In the genomic region with DNA sequence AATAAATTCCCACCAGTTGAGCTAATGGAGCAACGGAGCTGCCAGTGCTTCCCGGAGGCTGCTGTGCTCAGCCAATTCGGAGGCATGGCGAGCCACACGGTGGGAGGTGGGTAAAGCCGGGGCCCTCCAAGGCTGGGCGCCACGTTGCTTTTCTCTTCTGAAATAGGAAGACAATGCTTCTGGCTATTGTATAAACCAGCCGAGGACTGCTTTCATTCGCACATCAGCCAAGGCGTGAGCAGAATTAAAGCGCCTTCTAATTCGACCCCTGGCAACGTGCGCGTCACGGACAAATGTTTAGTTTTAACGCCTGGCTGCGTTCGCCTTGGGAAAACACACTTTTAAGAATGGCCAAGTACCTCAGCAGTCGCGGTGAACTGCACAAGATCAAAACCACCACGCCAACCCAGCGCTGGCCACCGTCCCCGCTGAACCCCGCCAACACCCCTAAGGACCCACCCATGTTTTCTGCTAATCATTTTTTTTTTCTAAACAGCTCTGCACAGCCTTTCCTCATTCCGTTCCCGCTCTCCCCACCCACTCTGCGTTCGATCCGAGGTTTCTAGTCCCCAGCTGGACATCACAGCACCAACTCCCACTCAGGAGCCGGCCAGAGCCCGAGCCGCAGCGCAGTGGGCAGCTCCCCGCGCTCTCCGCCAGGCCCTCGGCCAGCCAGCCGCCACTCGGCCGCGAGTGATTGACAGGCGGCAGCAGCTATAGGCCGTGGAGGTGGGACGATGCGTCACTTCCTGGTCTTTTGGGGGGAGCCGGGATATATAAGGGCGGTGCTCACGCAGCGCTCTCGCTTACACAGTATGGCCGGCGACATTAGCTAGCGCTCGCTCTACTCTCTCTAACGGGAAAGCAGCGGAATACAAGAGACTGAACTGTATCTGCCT, we compare ENCODE assay signal across 1 cellular context.
TF ChIP-seq lines count a peak whose summit lies in the region.

A gene (plus strand): TSS at position 805 of the 899 bp plus-strand sequence. CDS start 321 bp downstream, outside the sequence.

TF ChIP-seq in SK-N-SH, 30 proteins besides CTCF, POLR2A, EP300 and RAD21 (continued from another document):
- TF ChIP-seq NFIC (IDR thresholded peaks at IDR 0.05; ENCODE audit: borderline replicate concordance): no peak; the same call in 1 of the 2 replicates
- TF ChIP-seq, protein P1, sequence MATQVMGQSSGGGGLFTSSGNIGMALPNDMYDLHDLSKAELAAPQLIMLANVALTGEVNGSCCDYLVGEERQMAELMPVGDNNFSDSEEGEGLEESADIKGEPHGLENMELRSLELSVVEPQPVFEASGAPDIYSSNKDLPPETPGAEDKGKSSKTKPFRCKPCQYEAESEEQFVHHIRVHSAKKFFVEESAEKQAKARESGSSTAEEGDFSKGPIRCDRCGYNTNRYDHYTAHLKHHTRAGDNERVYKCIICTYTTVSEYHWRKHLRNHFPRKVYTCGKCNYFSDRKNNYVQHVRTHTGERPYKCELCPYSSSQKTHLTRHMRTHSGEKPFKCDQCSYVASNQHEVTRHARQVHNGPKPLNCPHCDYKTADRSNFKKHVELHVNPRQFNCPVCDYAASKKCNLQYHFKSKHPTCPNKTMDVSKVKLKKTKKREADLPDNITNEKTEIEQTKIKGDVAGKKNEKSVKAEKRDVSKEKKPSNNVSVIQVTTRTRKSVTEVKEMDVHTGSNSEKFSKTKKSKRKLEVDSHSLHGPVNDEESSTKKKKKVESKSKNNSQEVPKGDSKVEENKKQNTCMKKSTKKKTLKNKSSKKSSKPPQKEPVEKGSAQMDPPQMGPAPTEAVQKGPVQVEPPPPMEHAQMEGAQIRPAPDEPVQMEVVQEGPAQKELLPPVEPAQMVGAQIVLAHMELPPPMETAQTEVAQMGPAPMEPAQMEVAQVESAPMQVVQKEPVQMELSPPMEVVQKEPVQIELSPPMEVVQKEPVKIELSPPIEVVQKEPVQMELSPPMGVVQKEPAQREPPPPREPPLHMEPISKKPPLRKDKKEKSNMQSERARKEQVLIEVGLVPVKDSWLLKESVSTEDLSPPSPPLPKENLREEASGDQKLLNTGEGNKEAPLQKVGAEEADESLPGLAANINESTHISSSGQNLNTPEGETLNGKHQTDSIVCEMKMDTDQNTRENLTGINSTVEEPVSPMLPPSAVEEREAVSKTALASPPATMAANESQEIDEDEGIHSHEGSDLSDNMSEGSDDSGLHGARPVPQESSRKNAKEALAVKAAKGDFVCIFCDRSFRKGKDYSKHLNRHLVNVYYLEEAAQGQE (IDR thresholded peaks at IDR 0.05; ENCODE audit: low read depth, low read length): peak; percentile 77
- TF ChIP-seq CHD2 (IDR thresholded peaks at IDR 0.05; ENCODE audit: low read length, partially characterized antibody): peak; percentile 82
- TF ChIP-seq, protein P2, sequence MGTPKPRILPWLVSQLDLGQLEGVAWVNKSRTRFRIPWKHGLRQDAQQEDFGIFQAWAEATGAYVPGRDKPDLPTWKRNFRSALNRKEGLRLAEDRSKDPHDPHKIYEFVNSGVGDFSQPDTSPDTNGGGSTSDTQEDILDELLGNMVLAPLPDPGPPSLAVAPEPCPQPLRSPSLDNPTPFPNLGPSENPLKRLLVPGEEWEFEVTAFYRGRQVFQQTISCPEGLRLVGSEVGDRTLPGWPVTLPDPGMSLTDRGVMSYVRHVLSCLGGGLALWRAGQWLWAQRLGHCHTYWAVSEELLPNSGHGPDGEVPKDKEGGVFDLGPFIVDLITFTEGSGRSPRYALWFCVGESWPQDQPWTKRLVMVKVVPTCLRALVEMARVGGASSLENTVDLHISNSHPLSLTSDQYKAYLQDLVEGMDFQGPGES (IDR thresholded peaks at IDR 0.05; ENCODE audit: low read depth, low read length): peak; percentile 73
- no peak for TF ChIP-seq RXRA (IDR thresholded peaks at IDR 0.05; ENCODE audit: borderline replicate concordance, low read depth)
- no peak for TF ChIP-seq TEAD4 (IDR thresholded peaks at IDR 0.05; ENCODE audit: borderline replicate concordance, insufficient read depth)
- peak; percentile 83; the same call in 1 of the 2 replicates for TF ChIP-seq SIN3A (IDR thresholded peaks at IDR 0.05; ENCODE audit: borderline replicate concordance, low read depth, low read length)
- TF ChIP-seq SMC3 (IDR thresholded peaks at IDR 0.05; ENCODE audit: low read depth, low read length): peak; percentile 25; the same call in 1 of the 2 replicates
- peak; percentile 82; the same call in 1 of the 2 replicates for TF ChIP-seq RFX5 (IDR thresholded peaks at IDR 0.05; ENCODE audit: low read length)
